8 cellular contexts compared by ENCODE assay signal in the genomic region with DNA sequence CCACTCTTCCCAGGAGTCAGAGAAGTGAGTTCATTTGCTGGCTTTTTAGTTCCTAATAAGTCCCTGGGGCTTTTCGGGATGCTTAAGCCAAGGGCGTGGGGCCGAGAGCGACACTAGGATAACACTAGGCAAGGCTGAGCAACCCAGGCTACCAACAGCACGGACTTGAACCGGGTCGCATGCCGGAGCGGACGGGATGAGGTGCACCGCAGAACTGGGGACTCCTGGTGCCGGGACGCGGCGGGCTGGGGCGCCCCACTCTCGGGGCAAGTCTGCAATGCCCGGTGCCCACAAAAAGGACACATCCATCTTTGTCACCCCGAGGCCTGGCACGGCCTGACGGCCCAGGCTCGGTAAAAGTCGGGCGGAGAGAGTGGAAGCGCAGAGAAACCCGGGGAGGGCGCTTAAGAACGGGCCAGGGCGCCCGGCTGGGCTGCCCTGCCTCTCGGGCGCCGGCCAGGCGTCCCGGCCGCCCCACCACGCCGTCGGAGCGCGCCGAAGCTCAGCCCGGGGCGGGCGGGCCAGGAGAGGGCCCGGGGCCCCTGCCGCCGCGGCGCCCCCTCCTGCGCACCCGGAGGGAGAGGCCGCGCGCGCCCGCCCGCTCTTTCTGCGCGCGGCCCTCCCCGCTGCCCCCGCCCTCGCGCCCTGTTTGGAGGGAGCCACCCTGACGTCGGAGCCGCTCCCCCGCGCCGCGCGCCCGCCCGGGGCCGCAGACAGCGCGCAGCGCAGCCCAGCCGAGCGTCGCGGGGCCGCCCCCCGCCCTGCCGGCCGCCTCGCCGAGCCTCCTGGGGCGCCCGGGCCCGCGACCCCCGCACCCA. TPM values are rescaled to one million over a fixed set of nuclear protein-coding genes. Genes with fewer than 3 reads are reported as not detected.
A peak's percentile ranks its signal among the peaks of the same experiment; 100 is the strongest.
DNase-seq lines count a peak whose midpoint lies in the region; ATAC-seq, FAIRE-seq and TF ChIP-seq lines count a peak whose summit lies in the region.

A gene with protein sequence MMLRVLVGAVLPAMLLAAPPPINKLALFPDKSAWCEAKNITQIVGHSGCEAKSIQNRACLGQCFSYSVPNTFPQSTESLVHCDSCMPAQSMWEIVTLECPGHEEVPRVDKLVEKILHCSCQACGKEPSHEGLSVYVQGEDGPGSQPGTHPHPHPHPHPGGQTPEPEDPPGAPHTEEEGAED (plus strand): TSS at position 710 of the 818 bp plus-strand sequence. CDS start 10,720 bp downstream, outside the sequence.

- DNase-seq in Calu3 (peak; percentile 68), HPDE6-E6E7 (ENCODE audit: extremely low spot score) (peak; percentile 62), WTC11 (ENCODE audit: low spot score) (no peak), kidney (peak; percentile 91), MV-4-11 (lab: John Stamatoyannopoulos, UW) (no peak)
- DNase-seq in central memory CD4-positive, alpha-beta T cell, result peak; percentile 74
- peak; percentile 57 to 62 for DNase-seq in stimulated activated CD4-positive, alpha-beta T cell treated with anti-CD3 and anti-CD28 coated beads, Interleukin-15, amount 100 ng/mL, for 1 hour (ENCODE audit: low read depth in 1 of 2, low spot score in 1 of 2)

- no peaks in the 10 kb centered on the region for H3K27me3 Mint-ChIP-seq in Calu3 (ENCODE audit: unreplicated experiment)
- H3K27me3 Mint-ChIP-seq in WTC11 (ENCODE audit: low read depth), result peaks cover 56% of the 10 kb centered on the region

- no TSS peak for BruUV-seq in Calu3 (replicated peaks; lab: Mats Ljungman, UMichigan)

- H3K4me1 Mint-ChIP-seq in Calu3 (ENCODE audit: low read depth, unreplicated experiment) (peaks cover 49% of the 10 kb centered on the region), WTC11 (peaks cover 25% of the 10 kb centered on the region)

- H3K4me1 ChIP-seq in kidney (ENCODE audit: control insufficient read depth in 1 of 2, insufficient read depth in 1 of 2, low read depth in 1 of 2, low read length in 2 of 2), result peaks cover 11 to 20% of the 10 kb centered on the region in 2 donors

- no peaks in the 10 kb centered on the region for H3K36me3 ChIP-seq in kidney (ENCODE audit: control insufficient read depth in 1 of 2, insufficient read depth in 2 of 2, low read length in 2 of 2)

- H3K9ac ChIP-seq in kidney (ENCODE audit: low read length in 2 of 2), result peak within 1 kb of the TSS; percentile 32 to 84

- H3K27ac ChIP-seq in kidney (ENCODE audit: low read depth in 2 of 2, low read length in 2 of 2), result peak within 1 kb of the TSS; percentile 9 to 32

- H3K4me3 ChIP-seq in kidney (ENCODE audit: low read length in 2 of 2), result peak within 1 kb of the TSS; percentile 34 to 67

- peaks cover 26% of the 10 kb centered on the region for H3K36me3 Mint-ChIP-seq in Calu3 (ENCODE audit: insufficient read depth, unreplicated experiment)
- no peaks in the 10 kb centered on the region for H3K36me3 Mint-ChIP-seq in WTC11

- H3K9me3 Mint-ChIP-seq in Calu3 (ENCODE audit: low read depth, unreplicated experiment), result no peaks in the 10 kb centered on the region
- no peaks in the 10 kb centered on the region for H3K9me3 Mint-ChIP-seq in WTC11

- no peak for FAIRE-seq in kidney (lab: Jason Lieb, UNC)

- H3K9me3 ChIP-seq in kidney (ENCODE audit: control insufficient read depth in 1 of 2, low read length in 2 of 2), result no peaks in the 10 kb centered on the region

- CTCF ChIA-PET in Calu3 (lab: Charles Lee) (interaction anchor here (0.5 kb wide), 1 partner anchor 298 kb away, joined by 4 read pairs; no protein-coding TSS in a partner anchor), WTC11 (lab: Charles Lee) (interaction anchor here (0.9 to 4.0 kb wide), 7 partner anchors 10 to 270 kb away, joined by 3 to 15 read pairs (median 5); a partner anchor contains a TSS)

- ATAC-seq in WTC11, result peak; percentile 12
- no peak for ATAC-seq in HG03039 (IDR thresholded peaks at IDR 0.05; ENCODE audit: unreplicated experiment)

- TF ChIP-seq CTCF in Calu3 (IDR thresholded peaks at IDR 0.05; ENCODE audit: unreplicated experiment), result no peak
- TF ChIP-seq CTCF in WTC11 (IDR thresholded peaks at IDR 0.05), result no peak
- no peak for TF ChIP-seq CTCF in kidney (IDR thresholded peaks at IDR 0.05; ENCODE audit: borderline replicate concordance, extremely low read depth, insufficient read depth)

- H3K27ac Mint-ChIP-seq in Calu3 (ENCODE audit: unreplicated experiment) (peak within 1 kb of the TSS; percentile 55), WTC11 (no peak within 1 kb of the TSS)

- POLR2A ChIA-PET in WTC11 (lab: Charles Lee), result no interaction called here

- intact Hi-C loops in Calu3 (cut with micrococcal nuclease; ENCODE audit: unreplicated experiment), result no loop called here
- intact Hi-C loops in kidney (cut with DNase I), result loop anchor here (10.0 kb wide), 1 partner anchor 159 kb away; the partner anchor contains the start of gene CAPZB

- H3K4me3 Mint-ChIP-seq in Calu3 (ENCODE audit: low read depth, unreplicated experiment), result peak within 1 kb of the TSS; percentile 82
- H3K4me3 Mint-ChIP-seq in WTC11, result peak within 1 kb of the TSS; percentile 94

TF ChIP-seq in WTC11, 78 proteins besides CTCF, POLR2A, EP300 and RAD21:
- TF ChIP-seq KAT7 (CRISPR knock-in tag; IDR thresholded peaks at IDR 0.05; ENCODE audit: borderline replicate concordance) (0 out of 2 replicates have a peak, but pooled peaks have one; percentile 15), NR3C1 (CRISPR knock-in tag; conservative IDR thresholded peaks at IDR 0.05; ENCODE audit: low read depth) (no peak), ZNF232 (CRISPR knock-in tag; IDR thresholded peaks at IDR 0.05) (no peak)
- TF ChIP-seq, protein P1, sequence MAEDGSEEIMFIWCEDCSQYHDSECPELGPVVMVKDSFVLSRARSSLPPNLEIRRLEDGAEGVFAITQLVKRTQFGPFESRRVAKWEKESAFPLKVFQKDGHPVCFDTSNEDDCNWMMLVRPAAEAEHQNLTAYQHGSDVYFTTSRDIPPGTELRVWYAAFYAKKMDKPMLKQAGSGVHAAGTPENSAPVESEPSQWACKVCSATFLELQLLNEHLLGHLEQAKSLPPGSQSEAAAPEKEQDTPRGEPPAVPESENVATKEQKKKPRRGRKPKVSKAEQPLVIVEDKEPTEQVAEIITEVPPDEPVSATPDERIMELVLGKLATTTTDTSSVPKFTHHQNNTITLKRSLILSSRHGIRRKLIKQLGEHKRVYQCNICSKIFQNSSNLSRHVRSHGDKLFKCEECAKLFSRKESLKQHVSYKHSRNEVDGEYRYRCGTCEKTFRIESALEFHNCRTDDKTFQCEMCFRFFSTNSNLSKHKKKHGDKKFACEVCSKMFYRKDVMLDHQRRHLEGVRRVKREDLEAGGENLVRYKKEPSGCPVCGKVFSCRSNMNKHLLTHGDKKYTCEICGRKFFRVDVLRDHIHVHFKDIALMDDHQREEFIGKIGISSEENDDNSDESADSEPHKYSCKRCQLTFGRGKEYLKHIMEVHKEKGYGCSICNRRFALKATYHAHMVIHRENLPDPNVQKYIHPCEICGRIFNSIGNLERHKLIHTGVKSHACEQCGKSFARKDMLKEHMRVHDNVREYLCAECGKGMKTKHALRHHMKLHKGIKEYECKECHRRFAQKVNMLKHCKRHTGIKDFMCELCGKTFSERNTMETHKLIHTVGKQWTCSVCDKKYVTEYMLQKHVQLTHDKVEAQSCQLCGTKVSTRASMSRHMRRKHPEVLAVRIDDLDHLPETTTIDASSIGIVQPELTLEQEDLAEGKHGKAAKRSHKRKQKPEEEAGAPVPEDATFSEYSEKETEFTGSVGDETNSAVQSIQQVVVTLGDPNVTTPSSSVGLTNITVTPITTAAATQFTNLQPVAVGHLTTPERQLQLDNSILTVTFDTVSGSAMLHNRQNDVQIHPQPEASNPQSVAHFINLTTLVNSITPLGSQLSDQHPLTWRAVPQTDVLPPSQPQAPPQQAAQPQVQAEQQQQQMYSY (CRISPR knock-in tag; IDR thresholded peaks at IDR 0.05), result 0 out of 2 replicates have a peak, but pooled peaks have one; percentile 19
- TF ChIP-seq, protein P2, sequence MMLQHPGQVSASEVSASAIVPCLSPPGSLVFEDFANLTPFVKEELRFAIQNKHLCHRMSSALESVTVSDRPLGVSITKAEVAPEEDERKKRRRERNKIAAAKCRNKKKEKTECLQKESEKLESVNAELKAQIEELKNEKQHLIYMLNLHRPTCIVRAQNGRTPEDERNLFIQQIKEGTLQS (CRISPR knock-in tag; conservative IDR thresholded peaks at IDR 0.05), result no peak
TF ChIP-seq in WTC11: peak in this region for 2.

RNA-seq across cellular contexts. Expression of the gene that starts here (rescaled TPM):
- total RNA-seq in Calu3 (2022), result 100 and 112 TPM in 2 replicates
- total RNA-seq in WTC11 (2021), result 8.8 to 17.1 TPM (median 10.2 TPM) in 3 replicates
- 141 TPM for total RNA-seq in kidney
- 47.4 TPM for polyA plus RNA-seq in kidney (ENCODE audit: insufficient read depth, low read depth, low replicate concordance)

Comparison
In these comparisons a context has a peak if more than half of its experiments do, and no peak if none do; other contexts are left out.
1. DNase-seq: peak in Calu3 (single experiment), HPDE6-E6E7 (single experiment), central memory CD4-positive, alpha-beta T cell (single experiment), kidney (single experiment) and stimulated activated CD4-positive, alpha-beta T cell treated with anti-CD3 and anti-CD28 coated beads, Interleukin-15, amount 100 ng/mL, for 1 hour (2 of 2); none in WTC11 (single experiment) and MV-4-11 (single experiment).